ENCODE assay signal across 1 cellular context in genomic region chr11:117199061-117199915, GRCh38.
TF ChIP-seq lines count a peak whose summit lies in the region.

Gene TAGLN (plus strand): TSS chr11:117199370. CDS start chr11:117203014, 3,644 bp downstream.

TF ChIP-seq in HepG2, 621 proteins besides CTCF, POLR2A, EP300 and RAD21 (continued from another document):
- TF ChIP-seq PRMT3 (CRISPR knock-in tag; IDR thresholded peaks at IDR 0.05; ENCODE audit: borderline replicate concordance, low read depth) (no peak), ZNF280B (CRISPR knock-in tag; IDR thresholded peaks at IDR 0.05; ENCODE audit: borderline replicate concordance) (no peak)
